32 cellular contexts compared by ENCODE assay signal in genomic region chr13:66014757-66015156, GRCh38.
"Had no signal": no experiment of that assay in that cellular context is flagged by ENCODE, and none has a peak within 500 bp of the region (broad histone marks: within the 10 kb centered on the region; RNA-seq: fewer than 3 reads in every experiment).

No MANE protein-coding gene starts in this region.

- H3K4me1 ChIP-seq: heart left ventricle, left ventricle myocardium inferior, sigmoid colon, stomach, thyroid gland, upper lobe of left lung, vagina had no signal

- ATAC-seq: activated CD8-positive, alpha-beta T cell treated with anti-CD3 and anti-CD28 coated beads for 36 hours; activated T-cell treated with anti-CD3 and anti-CD28 coated beads, Interleukin-2, amount 50 U/mL, for 4 hours; activated T-helper 17 cell treated with anti-CD3 and anti-CD28 coated beads, Interleukin-2, amount 50 U/mL, for 72 hours; heart left ventricle; natural killer cell treated with Interleukin-12 subunit alpha and Interleukin-12 subunit beta and Interleukin-15 and Interleukin-18, amount 100 ng/mL, for 72 hours; stimulated activated naive B cell treated with anti-CD40 and anti-IgM and Interleukin-4, amounts not matched to agents 10 μg/mL and 1 μg/mL and 100 μg/mL, for 72 hours; WTC11 had no signal

- H3K4me3 ChIP-seq: coronary artery, dorsolateral prefrontal cortex, heart left ventricle, left ventricle myocardium inferior, lung, ovary, sigmoid colon, smooth muscle cell, stomach, thyroid gland, upper lobe of left lung, vagina had no signal

- H3K4me1 Mint-ChIP-seq: activated T-helper 17 cell treated with anti-CD3 and anti-CD28 coated beads, Interleukin-2, amount 50 U/mL, for 72 hours; stimulated activated naive B cell treated with anti-CD40 and anti-IgM and Interleukin-4, amounts not matched to agents 10 μg/mL and 1 μg/mL and 100 μg/mL, for 72 hours; WTC11 had no signal

- H3K36me3 ChIP-seq: brain microvascular endothelial cell, heart left ventricle, left ventricle myocardium inferior, ovary, sigmoid colon, stomach, thyroid gland, upper lobe of left lung, vagina had no signal

- H3K36me3 Mint-ChIP-seq: stimulated activated naive B cell treated with anti-CD40 and anti-IgM and Interleukin-4, amounts not matched to agents 10 μg/mL and 1 μg/mL and 100 μg/mL, for 72 hours; WTC11 had no signal

- H3K27ac Mint-ChIP-seq: activated CD8-positive, alpha-beta T cell treated with anti-CD3 and anti-CD28 coated beads for 36 hours; activated T-helper 17 cell treated with anti-CD3 and anti-CD28 coated beads, Interleukin-2, amount 50 U/mL, for 72 hours; natural killer cell treated with Interleukin-12 subunit alpha and Interleukin-12 subunit beta and Interleukin-15 and Interleukin-18, amount 100 ng/mL, for 72 hours; progenitor cell of endocrine pancreas; stimulated activated naive B cell treated with anti-CD40 and anti-IgM and Interleukin-4, amounts not matched to agents 10 μg/mL and 1 μg/mL and 100 μg/mL, for 72 hours; WTC11 had no signal

- H3K9me3 Mint-ChIP-seq: natural killer cell treated with Interleukin-12 subunit alpha and Interleukin-12 subunit beta and Interleukin-15 and Interleukin-18, amount 100 ng/mL, for 72 hours; stimulated activated naive B cell treated with anti-CD40 and anti-IgM and Interleukin-4, amounts not matched to agents 10 μg/mL and 1 μg/mL and 100 μg/mL, for 72 hours had no signal

- H3K9me3 ChIP-seq: left ventricle myocardium inferior, ovary, sigmoid colon, thyroid gland, vagina had no signal

- H3K4me3 Mint-ChIP-seq: activated CD8-positive, alpha-beta T cell treated with anti-CD3 and anti-CD28 coated beads for 36 hours; activated T-cell treated with anti-CD3 and anti-CD28 coated beads, Interleukin-2, amount 50 U/mL, for 4 hours; activated T-helper 17 cell treated with anti-CD3 and anti-CD28 coated beads, Interleukin-2, amount 50 U/mL, for 72 hours; natural killer cell treated with Interleukin-12 subunit alpha and Interleukin-12 subunit beta and Interleukin-15 and Interleukin-18, amount 100 ng/mL, for 72 hours; stimulated activated naive B cell treated with anti-CD40 and anti-IgM and Interleukin-4, amounts not matched to agents 10 μg/mL and 1 μg/mL and 100 μg/mL, for 72 hours; WTC11 had no signal

- H3K27me3 Mint-ChIP-seq: activated CD8-positive, alpha-beta T cell treated with anti-CD3 and anti-CD28 coated beads for 36 hours; activated T-helper 17 cell treated with anti-CD3 and anti-CD28 coated beads, Interleukin-2, amount 50 U/mL, for 72 hours; progenitor cell of endocrine pancreas; stimulated activated naive B cell treated with anti-CD40 and anti-IgM and Interleukin-4, amounts not matched to agents 10 μg/mL and 1 μg/mL and 100 μg/mL, for 72 hours had no signal

- H3K4me2 ChIP-seq: smooth muscle cell had no signal

- H3K27me3 ChIP-seq: brain microvascular endothelial cell, dorsolateral prefrontal cortex, heart left ventricle, ovary, sigmoid colon, stomach, thyroid gland, upper lobe of left lung, vagina had no signal

- H3K27ac ChIP-seq: brain microvascular endothelial cell, coronary artery, heart left ventricle, left ventricle myocardium inferior, ovary, sigmoid colon, stomach, thyroid gland, upper lobe of left lung, vagina had no signal

- DNase-seq: activated CD4-positive, alpha-beta T cell treated with anti-CD3 and anti-CD28 coated beads for 1 hour; activated CD4-positive, alpha-beta T cell treated with anti-CD3 and anti-CD28 coated beads, Interleukin-2, amount 50 U/mL, for 1 hour; activated CD8-positive, alpha-beta T cell treated with anti-CD3 and anti-CD28 coated beads for 36 hours; activated gamma-delta T cell treated with Interleukin-2 at 50 U/mL for 16 hours; activated naive CD4-positive, alpha-beta T cell treated with anti-CD3 and anti-CD28 coated beads, Interleukin-2, amount 50 U/mL, for 16 hours; activated T-cell treated with anti-CD3 and anti-CD28 coated beads, Interleukin-2, amount 50 U/mL, for 4 hours; amniotic stem cell; brain microvascular endothelial cell; dorsolateral prefrontal cortex; effector memory CD4-positive, alpha-beta T cell; heart left ventricle; hypothalamus; left ventricle myocardium inferior; mesendoderm; ovary; retina; sigmoid colon; stimulated activated CD4-positive, alpha-beta T cell treated with anti-CD3 and anti-CD28 coated beads, Interleukin-1b, Interleukin-23, amount 100 ng/mL, for 48 hours; stimulated activated CD4-positive, alpha-beta T cell treated with anti-CD3 and anti-CD28 coated beads, Interleukin-4, amount 100 ng/mL, for 4 hours; stimulated activated CD8-positive, alpha-beta memory T cell treated with anti-CD3 and anti-CD28 coated beads, Interleukin-4, amount 100 ng/mL, for 48 hours; stimulated activated naive B cell treated with anti-CD40 and anti-IgM and Interleukin-4, amounts not matched to agents 10 μg/mL and 1 μg/mL and 100 μg/mL, for 72 hours; stomach; thyroid gland; upper lobe of left lung had no signal
